21 cellular contexts compared by ENCODE assay signal in genomic region chr18:28511421-28511821, GRCh38.
DNase-seq lines count a peak whose midpoint lies in the region; ATAC-seq and TF ChIP-seq lines count a peak whose summit lies in the region.
"Had no signal": no experiment of that assay in that cellular context is flagged by ENCODE, and none has a peak within 500 bp of the region (broad histone marks: within the 10 kb centered on the region; RNA-seq: fewer than 3 reads in every experiment).

No MANE protein-coding gene starts in this region.

- no peaks in the 10 kb centered on the region for H3K4me1 Mint-ChIP-seq in activated naive CD4-positive, alpha-beta T cell treated with anti-CD3 and anti-CD28 coated beads for 36 hours (ENCODE audit: low read depth)

- no peak overlapping the region for H2BK15ac ChIP-seq in neuronal stem cell (ENCODE audit: low read length)

- ATAC-seq in Panc1 = peak; percentile 68; the same call in 1 of the 2 replicates
- ATAC-seq: activated naive CD4-positive, alpha-beta T cell treated with anti-CD3 and anti-CD28 coated beads, Interleukin-2, amount 50 U/mL, for 72 hours; left colon had no signal

- no peak overlapping the region for H4K91ac ChIP-seq in neuronal stem cell (ENCODE audit: low read depth, low read length, poor library complexity)

- no peak overlapping the region for H3K23ac ChIP-seq in neuronal stem cell (ENCODE audit: low read depth, low read length, poor library complexity)

- TF ChIP-seq CTCF in Panc1 (IDR thresholded peaks at IDR 0.05) (no peak), epithelial cell of esophagus (IDR thresholded peaks at IDR 0.05; ENCODE audit: insufficient read depth, low read depth, low read length, missing control alignments) (no peak), ascending aorta (IDR thresholded peaks at IDR 0.05) (no peak)

- H3K36me3 Mint-ChIP-seq in activated naive CD4-positive, alpha-beta T cell treated with anti-CD3 and anti-CD28 coated beads for 36 hours (ENCODE audit: low read depth) = no peaks in the 10 kb centered on the region
- H3K36me3 Mint-ChIP-seq: activated naive CD4-positive, alpha-beta T cell treated with anti-CD3 and anti-CD28 coated beads, Interleukin-2, amount 50 U/mL, for 72 hours had no signal

- no peaks in the 10 kb centered on the region for H3K4me1 ChIP-seq in Panc1 (ENCODE audit: control insufficient read depth, insufficient read depth, low read length)
- no peaks in the 10 kb centered on the region for H3K4me1 ChIP-seq in neuronal stem cell (ENCODE audit: control insufficient read depth in 2 of 2, insufficient read depth in 1 of 2, low read depth in 1 of 2, low read length in 2 of 2)
- no peaks in the 10 kb centered on the region for H3K4me1 ChIP-seq in ascending aorta

- H3K27me3 ChIP-seq in Panc1 (ENCODE audit: control insufficient read depth, insufficient read depth, low read length) = no peaks in the 10 kb centered on the region
- no peaks in the 10 kb centered on the region for H3K27me3 ChIP-seq in neuronal stem cell (ENCODE audit: control insufficient read depth in 3 of 3, insufficient read depth in 3 of 3, low read depth in 1 of 3, low read length in 3 of 3)
- H3K27me3 ChIP-seq in ascending aorta = no peaks in the 10 kb centered on the region

- BruUV-seq in Panc1 (replicated peaks; lab: Mats Ljungman, UMichigan) = no TSS peak

- H2BK12ac ChIP-seq in neuronal stem cell (ENCODE audit: low read length) = no peak overlapping the region

- H3K4me3 ChIP-seq in Panc1 (ENCODE audit: low read depth in 2 of 2, low read length in 2 of 2) (no peak overlapping the region), epithelial cell of esophagus (ENCODE audit: low read length) (no peak overlapping the region), neuronal stem cell (ENCODE audit: low read length in 2 of 2) (no peak overlapping the region), ascending aorta (no peak overlapping the region)

- no peak overlapping the region for H3K27ac Mint-ChIP-seq in activated naive CD4-positive, alpha-beta T cell treated with anti-CD3 and anti-CD28 coated beads for 36 hours
- H3K27ac Mint-ChIP-seq: activated naive CD4-positive, alpha-beta T cell treated with anti-CD3 and anti-CD28 coated beads, Interleukin-2, amount 50 U/mL, for 72 hours; activated T-cell treated with anti-CD3 and anti-CD28 coated beads, Interleukin-2, amount 50 U/mL, for 24 hours had no signal

- in situ Hi-C loops in Panc1 (cut with HindIII; ENCODE audit: low pct_unique_long_range_greater_than_20kb, low sequenced_read_pairs) = no loop called here

- no peak overlapping the region for H3K27ac ChIP-seq in Panc1 (ENCODE audit: low read length)
- no peak overlapping the region for H3K27ac ChIP-seq in neuronal stem cell (replicated peaks; ENCODE audit: low read length)
- no peak overlapping the region for H3K27ac ChIP-seq in ascending aorta

- no peak overlapping the region for H2BK120ac ChIP-seq in neuronal stem cell (ENCODE audit: low read depth, low read length)

- no peak overlapping the region for H2BK5ac ChIP-seq in neuronal stem cell (ENCODE audit: low read length)

- H3K9me3 ChIP-seq in Panc1 (ENCODE audit: control insufficient read depth, insufficient read depth, low read depth, low read length) (no peaks in the 10 kb centered on the region), neuronal stem cell (replicated peaks in 1 of 2; ENCODE audit: control insufficient read depth in 2 of 2, insufficient read depth in 1 of 2, low read depth in 1 of 2, low read length in 2 of 2) (peaks cover 0 to 2% of the 10 kb centered on the region in 2 donors), ascending aorta (no peaks in the 10 kb centered on the region)

- DNase-seq in ELR (ENCODE audit: low read depth) (peak; percentile 48), Panc1 (ENCODE audit: low read depth, low spot score) (no peak), epithelial cell of esophagus (ENCODE audit: low read depth) (peak; percentile 33), neuronal stem cell (ENCODE audit: low spot score) (no peak), NCI-H774 (lab: John Stamatoyannopoulos, UW) (no peak), GM19240 (ENCODE audit: insufficient read length, low spot score) (no peak), ascending aorta (ENCODE audit: low spot score in 2 of 2) (no peak)
- no peak for DNase-seq in activated naive CD4-positive, alpha-beta T cell treated with anti-CD3 and anti-CD28 coated beads for 36 hours
- DNase-seq: activated T-cell treated with anti-CD3 and anti-CD28 coated beads, Interleukin-2, amount 50 U/mL, for 24 hours; central memory CD4-positive, alpha-beta T cell; effector CD4-positive, alpha-beta T cell; GDM1; left colon; NCI-H1092; NCI-H2081; NCI-H526 treated with DMSO at 0.1 percent for 48 hours; occipital lobe; stimulated activated CD4-positive, alpha-beta T cell treated with anti-CD3 and anti-CD28 coated beads, Interleukin-4, amount 100 ng/mL, for 4 hours; stimulated activated CD8-positive, alpha-beta memory T cell treated with anti-CD3 and anti-CD28 coated beads, Interleukin-4, amount 100 ng/mL, for 48 hours; SW 1271 had no signal

- H3K27me3 Mint-ChIP-seq in activated naive CD4-positive, alpha-beta T cell treated with anti-CD3 and anti-CD28 coated beads for 36 hours (ENCODE audit: low read depth) = no peaks in the 10 kb centered on the region
- H3K27me3 Mint-ChIP-seq: activated T-cell treated with anti-CD3 and anti-CD28 coated beads, Interleukin-2, amount 50 U/mL, for 24 hours had no signal

- no peak overlapping the region for H4K8ac ChIP-seq in neuronal stem cell (ENCODE audit: low read depth, low read length)

- intact Hi-C loops in Panc1 (cut with micrococcal nuclease; ENCODE audit: unreplicated experiment) (no loop called here), ascending aorta (cut with DNase I) (no loop called here)
- intact Hi-C loops in activated naive CD4-positive, alpha-beta T cell treated with anti-CD3 and anti-CD28 coated beads for 36 hours (cut with micrococcal nuclease) = no loop called here

- H3K14ac ChIP-seq in neuronal stem cell (ENCODE audit: low read length) = no peak overlapping the region

- no peak overlapping the region for H3K4me2 ChIP-seq in neuronal stem cell (ENCODE audit: insufficient read depth, low read length, poor library complexity, severe bottlenecking)

- CTCF ChIA-PET in Panc1 (lab: Charles Lee) = no interaction called here
- CTCF ChIA-PET in activated naive CD4-positive, alpha-beta T cell treated with anti-CD3 and anti-CD28 coated beads for 36 hours (lab: Charles Lee) = no interaction called here

- no peak overlapping the region for H2AK5ac ChIP-seq in neuronal stem cell (ENCODE audit: low read depth, low read length)

- H3K36me3 ChIP-seq in Panc1 (ENCODE audit: control insufficient read depth, insufficient read depth, low read length) (no peaks in the 10 kb centered on the region), neuronal stem cell (replicated peaks in 1 of 2; ENCODE audit: control insufficient read depth in 2 of 2, insufficient read depth in 2 of 2, low read length in 2 of 2) (no peaks in the 10 kb centered on the region), ascending aorta (no peaks in the 10 kb centered on the region)

- no peaks in the 10 kb centered on the region for H3K79me1 ChIP-seq in neuronal stem cell (ENCODE audit: low read depth, low read length)

- WGBS in neuronal stem cell (ENCODE audit: extremely low coverage in 2 of 2, insufficient read length in 2 of 2, insufficient replicate concordance in 1 of 2), 2 donors = no CpG with 5 or more reads among the region's 2 CpGs

- H3K18ac ChIP-seq in neuronal stem cell (ENCODE audit: low read length) = no peak overlapping the region

- no peak overlapping the region for H3K9ac ChIP-seq in neuronal stem cell (ENCODE audit: low read depth, low read length, poor library complexity)

- peak overlapping the region; percentile 35 for H2AFZ ChIP-seq in neuronal stem cell (ENCODE audit: low read length)

- H3K4me3 Mint-ChIP-seq in activated naive CD4-positive, alpha-beta T cell treated with anti-CD3 and anti-CD28 coated beads for 36 hours = no peak overlapping the region
- H3K4me3 Mint-ChIP-seq: activated T-cell treated with anti-CD3 and anti-CD28 coated beads, Interleukin-2, amount 50 U/mL, for 24 hours had no signal

- H3K9me3 Mint-ChIP-seq in activated naive CD4-positive, alpha-beta T cell treated with anti-CD3 and anti-CD28 coated beads for 36 hours = peaks cover 11% of the 10 kb centered on the region

- POLR2A ChIA-PET in Panc1 (lab: Charles Lee) = no interaction called here

- H3K4ac ChIP-seq in neuronal stem cell (ENCODE audit: low read length) = no peak overlapping the region

Comparison
In these comparisons a context has a peak if more than half of its experiments do, and no peak if none do; other contexts are left out.
1. DNase-seq: peak in ELR (single experiment) and epithelial cell of esophagus (single experiment); none in Panc1 (single experiment), neuronal stem cell (single experiment), NCI-H774 (single experiment), activated naive CD4-positive, alpha-beta T cell treated with anti-CD3 and anti-CD28 coated beads for 36 hours (single experiment), GM19240 (single experiment) and ascending aorta (0 of 2).